ENCODE assay signal across 15 cellular contexts in genomic region chr10:114346176-114347031, GRCh38. TPM values are rescaled to one million over a fixed set of nuclear protein-coding genes. Genes with fewer than 3 reads are reported as not detected.
DNase-seq lines count a peak whose midpoint lies in the region; ATAC-seq and TF ChIP-seq lines count a peak whose summit lies in the region.
"Had no signal": no experiment of that assay in that cellular context is flagged by ENCODE, and none has a peak within 500 bp of the region (broad histone marks: within the 10 kb centered on the region; RNA-seq: fewer than 3 reads in every experiment).

No MANE protein-coding gene starts in this region.

- DNase-seq in activated CD8-positive, alpha-beta T cell treated with anti-CD3 and anti-CD28 coated beads for 36 hours = no peak
- DNase-seq in activated CD8-positive, alpha-beta T cell treated with anti-CD3 and anti-CD28 coated beads, Interleukin-2, amount 10 ng/mL, durations not matched to agents 7 days and 5 days = no peak
- DNase-seq in brain pericyte (ENCODE audit: low read depth, low spot score) (peak; percentile 93), mucosa of descending colon (no peak), thyroid gland (no peak), NCI-H1436 (lab: John Stamatoyannopoulos, UW) (no peak), MM.1S (no peak)
- no peak for DNase-seq in activated CD8-positive, alpha-beta memory T cell treated with anti-CD3 and anti-CD28 coated beads, Interleukin-2, amount 50 U/mL, for 48 hours
- DNase-seq: activated naive CD4-positive, alpha-beta T cell; effector CD4-positive, alpha-beta T cell; foreskin keratinocyte; psoas muscle; WERI-Rb-1 had no signal

- POLR2A ChIA-PET in activated CD8-positive, alpha-beta T cell treated with anti-CD3 and anti-CD28 coated beads for 36 hours (lab: Charles Lee) = no interaction called here
- POLR2A ChIA-PET in activated CD8-positive, alpha-beta T cell treated with anti-CD3 and anti-CD28 coated beads, Interleukin-2, amount 10 ng/mL, durations not matched to agents 7 days and 5 days (lab: Charles Lee) = no interaction called here

- H3K9me2 ChIP-seq in MM.1S (replicated peaks; ENCODE audit: insufficient read depth, low read length) = no peaks in the 10 kb centered on the region

- no peaks in the 10 kb centered on the region for H3K4me1 ChIP-seq in mucosa of descending colon (ENCODE audit: low read depth)
- peaks cover 67 to 81% of the 10 kb centered on the region in 2 donors for H3K4me1 ChIP-seq in thyroid gland
- no peaks in the 10 kb centered on the region for H3K4me1 ChIP-seq in MM.1S (ENCODE audit: low read length)
- H3K4me1 ChIP-seq: foreskin keratinocyte, psoas muscle had no signal

- no peak for ATAC-seq in activated CD8-positive, alpha-beta T cell treated with anti-CD3 and anti-CD28 coated beads for 36 hours
- no peak for ATAC-seq in activated CD8-positive, alpha-beta T cell treated with anti-CD3 and anti-CD28 coated beads, Interleukin-2, amount 10 ng/mL, durations not matched to agents 7 days and 5 days
- ATAC-seq in mucosa of descending colon = peak; percentile 28
- ATAC-seq: psoas muscle had no signal

- H3K27me3 Mint-ChIP-seq in activated CD8-positive, alpha-beta T cell treated with anti-CD3 and anti-CD28 coated beads for 36 hours = no peaks in the 10 kb centered on the region
- H3K27me3 Mint-ChIP-seq in activated CD8-positive, alpha-beta T cell treated with anti-CD3 and anti-CD28 coated beads, Interleukin-2, amount 10 ng/mL, durations not matched to agents 7 days and 5 days (ENCODE audit: low read depth) = no peaks in the 10 kb centered on the region

- CTCF ChIA-PET in activated CD8-positive, alpha-beta T cell treated with anti-CD3 and anti-CD28 coated beads for 36 hours (lab: Charles Lee) = interaction anchor here (5.2 kb wide), 1 partner anchor 42 kb away, joined by 16 read pairs; no protein-coding TSS in a partner anchor
- CTCF ChIA-PET in activated CD8-positive, alpha-beta T cell treated with anti-CD3 and anti-CD28 coated beads, Interleukin-2, amount 10 ng/mL, durations not matched to agents 7 days and 5 days (lab: Charles Lee) = no interaction called here

- no peak for TF ChIP-seq CTCF in activated CD8-positive, alpha-beta T cell treated with anti-CD3 and anti-CD28 coated beads for 36 hours (IDR thresholded peaks at IDR 0.05)
- TF ChIP-seq CTCF in mucosa of descending colon (IDR thresholded peaks at IDR 0.05) = no peak
- TF ChIP-seq CTCF in thyroid gland (IDR thresholded peaks at IDR 0.05) = no peak
- TF ChIP-seq CTCF in MM.1S (IDR thresholded peaks at IDR 0.05; ENCODE audit: low read length) = no peak

- H3K27me3 ChIP-seq in thyroid gland (no peaks in the 10 kb centered on the region), MM.1S (replicated peaks; ENCODE audit: insufficient read depth, low read length) (no peaks in the 10 kb centered on the region)
- H3K27me3 ChIP-seq: foreskin keratinocyte had no signal

- H3K9ac ChIP-seq in MM.1S (ENCODE audit: low read length) = no peak overlapping the region

- intact Hi-C loops in activated CD8-positive, alpha-beta T cell treated with anti-CD3 and anti-CD28 coated beads for 36 hours (cut with micrococcal nuclease) = no loop called here
- intact Hi-C loops in mucosa of descending colon (cut with DNase I, micrococcal nuclease) (no loop called here), thyroid gland (cut with DNase I) (loop anchor here (10.0 kb wide), 1 partner anchor 58 kb away; the partner anchor contains the start of gene AFAP1L2)

- no peak overlapping the region for H3K4me2 ChIP-seq in MM.1S (ENCODE audit: low read depth, low read length)
- H3K4me2 ChIP-seq: PC-9 had no signal

- H3K4me3 ChIP-seq in mucosa of descending colon (no peak overlapping the region), thyroid gland (replicated peaks in 1 of 3) (no peak overlapping the region), MM.1S (ENCODE audit: low read length) (no peak overlapping the region)
- H3K4me3 ChIP-seq: PC-9, psoas muscle had no signal

- peak overlapping the region; percentile 55 for H3K27ac Mint-ChIP-seq in activated CD8-positive, alpha-beta T cell treated with anti-CD3 and anti-CD28 coated beads for 36 hours
- H3K27ac Mint-ChIP-seq in activated CD8-positive, alpha-beta T cell treated with anti-CD3 and anti-CD28 coated beads, Interleukin-2, amount 10 ng/mL, durations not matched to agents 7 days and 5 days = no peak overlapping the region

- H3K36me3 ChIP-seq in mucosa of descending colon (ENCODE audit: low read depth) (no peaks in the 10 kb centered on the region), thyroid gland (no peaks in the 10 kb centered on the region), MM.1S (replicated peaks; ENCODE audit: insufficient read depth, low read length) (no peaks in the 10 kb centered on the region)
- H3K36me3 ChIP-seq: WERI-Rb-1 had no signal

- no peaks in the 10 kb centered on the region for H3K36me3 Mint-ChIP-seq in activated CD8-positive, alpha-beta T cell treated with anti-CD3 and anti-CD28 coated beads for 36 hours (ENCODE audit: low read depth)
- H3K36me3 Mint-ChIP-seq in activated CD8-positive, alpha-beta T cell treated with anti-CD3 and anti-CD28 coated beads, Interleukin-2, amount 10 ng/mL, durations not matched to agents 7 days and 5 days (ENCODE audit: low read depth) = no peaks in the 10 kb centered on the region

- no peaks in the 10 kb centered on the region for H4K20me1 ChIP-seq in MM.1S (ENCODE audit: insufficient read depth, low read length)

- no peaks in the 10 kb centered on the region for H3K9me3 ChIP-seq in mucosa of descending colon
- H3K9me3 ChIP-seq in thyroid gland = no peaks in the 10 kb centered on the region
- H3K9me3 ChIP-seq in MM.1S (replicated peaks; ENCODE audit: insufficient read depth, low read length) = no peaks in the 10 kb centered on the region
- H3K9me3 ChIP-seq: psoas muscle had no signal

- no peaks in the 10 kb centered on the region for H3F3A ChIP-seq in MM.1S (ENCODE audit: insufficient read depth, low read length)

- H3K4me1 Mint-ChIP-seq in activated CD8-positive, alpha-beta T cell treated with anti-CD3 and anti-CD28 coated beads for 36 hours (ENCODE audit: low read depth) = peaks cover 8% of the 10 kb centered on the region
- H3K4me1 Mint-ChIP-seq in activated CD8-positive, alpha-beta T cell treated with anti-CD3 and anti-CD28 coated beads, Interleukin-2, amount 10 ng/mL, durations not matched to agents 7 days and 5 days (ENCODE audit: low read depth) = no peaks in the 10 kb centered on the region

- H2AFZ ChIP-seq in MM.1S (ENCODE audit: low read length) = no peak overlapping the region
- H2AFZ ChIP-seq: PC-9 had no signal

- 75 to 81% methylated on average over 19 of the region's 19 CpGs for WGBS in thyroid gland, 2 donors

- H3K27ac ChIP-seq in thyroid gland = peak overlapping the region in 2 of 3 donors; percentile 17 to 90
- H3K27ac ChIP-seq in MM.1S (ENCODE audit: low read length) = no peak overlapping the region
- H3K27ac ChIP-seq: foreskin keratinocyte, PC-9, psoas muscle, WERI-Rb-1 had no signal

- no peaks in the 10 kb centered on the region for H3K9me3 Mint-ChIP-seq in activated CD8-positive, alpha-beta T cell treated with anti-CD3 and anti-CD28 coated beads for 36 hours
- H3K9me3 Mint-ChIP-seq in activated CD8-positive, alpha-beta T cell treated with anti-CD3 and anti-CD28 coated beads, Interleukin-2, amount 10 ng/mL, durations not matched to agents 7 days and 5 days (ENCODE audit: insufficient read depth) = no peaks in the 10 kb centered on the region

- H3K79me2 ChIP-seq in MM.1S (ENCODE audit: low read length) = no peaks in the 10 kb centered on the region

- H3K4me3 Mint-ChIP-seq in activated CD8-positive, alpha-beta T cell treated with anti-CD3 and anti-CD28 coated beads for 36 hours = no peak overlapping the region
- no peak overlapping the region for H3K4me3 Mint-ChIP-seq in activated CD8-positive, alpha-beta T cell treated with anti-CD3 and anti-CD28 coated beads, Interleukin-2, amount 10 ng/mL, durations not matched to agents 7 days and 5 days

- no peak for TF ChIP-seq POLR2A in thyroid gland (IDR thresholded peaks at IDR 0.05)

RNA-seq across cellular contexts. Expression of gene AFAP1L2, which starts 57.9 kb away (rescaled TPM):
- 1 to 10 TPM; 4.9 to 6.3 TPM for total RNA-seq in activated CD8-positive, alpha-beta T cell treated with anti-CD3 and anti-CD28 coated beads for 36 hours
- total RNA-seq in activated CD8-positive, alpha-beta T cell treated with anti-CD3 and anti-CD28 coated beads, Interleukin-2, amount 10 ng/mL, durations not matched to agents 7 days and 5 days = 1 to 10 TPM; 4.0 to 4.8 TPM
- total RNA-seq in mucosa of descending colon (10 to 100 TPM in 2 of 3 donors, 1 to 10 TPM in 1; 6.7 to 23.4 (median 11.6) TPM), thyroid gland (100 to 1,000 TPM; 135 to 356 (median 299) TPM)
- total RNA-seq: A673 had no signal

Comparison
In these comparisons a context has a peak if more than half of its experiments do, and no peak if none do; other contexts are left out.
1. RNA of gene AFAP1L2, which starts 57.9 kb away (total RNA-seq): 135 to 356 TPM in thyroid gland; 6.7 to 23.4 TPM in mucosa of descending colon, 4.9 to 6.3 TPM in activated CD8-positive, alpha-beta T cell treated with anti-CD3 and anti-CD28 coated beads for 36 hours and 4.0 to 4.8 TPM in activated CD8-positive, alpha-beta T cell treated with anti-CD3 and anti-CD28 coated beads, Interleukin-2, amount 10 ng/mL, durations not matched to agents 7 days and 5 days; every median in the first group is over 4 times any median in the second.